Comparison of ENCODE assay signal across 8 cellular contexts in genomic region chr6:37516076-37516919, GRCh38. TPM values are rescaled to one million over a fixed set of nuclear protein-coding genes. Genes with fewer than 3 reads are reported as not detected.
DNase-seq lines count a peak whose midpoint lies in the region; ATAC-seq and TF ChIP-seq lines count a peak whose summit lies in the region.

No MANE protein-coding gene starts in this region.

- H3K4me1 Mint-ChIP-seq in mesothelial cell of epicardium: peaks cover 46% of the 10 kb centered on the region
- peaks cover 87% of the 10 kb centered on the region for H3K4me1 Mint-ChIP-seq in stimulated activated effector memory CD8-positive, alpha-beta T cell treated with anti-CD3 and anti-CD28 coated beads, Interleukin-12 subunit alpha, Interleukin-12 subunit beta, amount 100 ng/mL, for 72 hours

- peak overlapping the region in 9 of 11 experiments; percentile 54 to 85 (median 81); a peak in 18 of 22 replicates for H3K9ac ChIP-seq in BLaER1 treated with 17β-estradiol and CSF1 and Interleukin-3, amounts not matched to agents 10 nM and 100 nM

- H3K4me1 ChIP-seq in BLaER1 treated with 17β-estradiol and CSF1 and Interleukin-3, amounts not matched to agents 10 nM and 100 nM: peaks cover 71 to 100% (median 95%) of the 10 kb centered on the region in 10 experiments

- H3K27ac Mint-ChIP-seq in mesothelial cell of epicardium: peak overlapping the region; percentile 64
- H3K27ac Mint-ChIP-seq in stimulated activated effector memory CD8-positive, alpha-beta T cell treated with anti-CD3 and anti-CD28 coated beads, Interleukin-12 subunit alpha, Interleukin-12 subunit beta, amount 100 ng/mL, for 72 hours: peak overlapping the region; percentile 93

- peaks cover 0 to 4% (median 0%) of the 10 kb centered on the region in 11 experiments; a peak in 3 of 22 replicates for H4K20me1 ChIP-seq in BLaER1 treated with 17β-estradiol and CSF1 and Interleukin-3, amounts not matched to agents 10 nM and 100 nM

- H3K36me3 ChIP-seq in BLaER1 treated with 17β-estradiol and CSF1 and Interleukin-3, amounts not matched to agents 10 nM and 100 nM: no peaks in the 10 kb centered on the region

- peak overlapping the region; percentile 70 to 99 (median 96) for H3K4me2 ChIP-seq in BLaER1 treated with 17β-estradiol and CSF1 and Interleukin-3, amounts not matched to agents 10 nM and 100 nM

- H3K36me3 Mint-ChIP-seq in mesothelial cell of epicardium: no peaks in the 10 kb centered on the region
- peaks cover 11% of the 10 kb centered on the region for H3K36me3 Mint-ChIP-seq in stimulated activated effector memory CD8-positive, alpha-beta T cell treated with anti-CD3 and anti-CD28 coated beads, Interleukin-12 subunit alpha, Interleukin-12 subunit beta, amount 100 ng/mL, for 72 hours

- TF ChIP-seq POLR2A in NB4 (IDR thresholded peaks at IDR 0.05; ENCODE audit: extremely low read depth, insufficient read length): no peak

- peak overlapping the region in 8 of 10 experiments; percentile 24 to 53 (median 52); a peak in 15 of 20 replicates for H3K4me3 ChIP-seq in BLaER1 treated with 17β-estradiol and CSF1 and Interleukin-3, amounts not matched to agents 10 nM and 100 nM
- no peak overlapping the region for H3K4me3 ChIP-seq in NB4 (ENCODE audit: low read depth, low read length)

- TF ChIP-seq CTCF in NB4 (IDR thresholded peaks at IDR 0.05; ENCODE audit: low read depth, low read length) (no peak), mesothelial cell of epicardium (IDR thresholded peaks at IDR 0.05; ENCODE audit: unreplicated experiment) (no peak)

- H3K27me3 ChIP-seq in BLaER1 treated with 17β-estradiol and CSF1 and Interleukin-3, amounts not matched to agents 10 nM and 100 nM: no peaks in the 10 kb centered on the region

- H3K9me3 Mint-ChIP-seq in mesothelial cell of epicardium: no peaks in the 10 kb centered on the region
- H3K9me3 Mint-ChIP-seq in stimulated activated effector memory CD8-positive, alpha-beta T cell treated with anti-CD3 and anti-CD28 coated beads, Interleukin-12 subunit alpha, Interleukin-12 subunit beta, amount 100 ng/mL, for 72 hours: no peaks in the 10 kb centered on the region

- peaks cover 32% of the 10 kb centered on the region for H3K27me3 Mint-ChIP-seq in mesothelial cell of epicardium (ENCODE audit: low read depth)

- H3K27ac ChIP-seq in BLaER1 treated with 17β-estradiol and CSF1 and Interleukin-3, amounts not matched to agents 10 nM and 100 nM: peak overlapping the region in 9 of 11 experiments; percentile 76 to 96 (median 87); a peak in 18 of 22 replicates

- H3K9me3 ChIP-seq in BLaER1 treated with 17β-estradiol and CSF1 and Interleukin-3, amounts not matched to agents 10 nM and 100 nM (replicated peaks in 1 of 11): peaks cover 0 to 8% (median 6%) of the 10 kb centered on the region in 11 experiments; a peak in 10 of 22 replicates

- H3K4me3 Mint-ChIP-seq in mesothelial cell of epicardium: no peak overlapping the region
- peak overlapping the region; percentile 75 for H3K4me3 Mint-ChIP-seq in stimulated activated effector memory CD8-positive, alpha-beta T cell treated with anti-CD3 and anti-CD28 coated beads, Interleukin-12 subunit alpha, Interleukin-12 subunit beta, amount 100 ng/mL, for 72 hours

- peak; percentile 80 for ATAC-seq in GM19463 (IDR thresholded peaks at IDR 0.05; ENCODE audit: unreplicated experiment)
- peak; percentile 83 for ATAC-seq in stimulated activated effector memory CD8-positive, alpha-beta T cell treated with anti-CD3 and anti-CD28 coated beads, Interleukin-12 subunit alpha, Interleukin-12 subunit beta, amount 100 ng/mL, for 72 hours
- ATAC-seq in HG03159 (IDR thresholded peaks at IDR 0.05; ENCODE audit: unreplicated experiment): no peak

- DNase-seq in NB4 (ENCODE audit: low read depth) (peak; percentile 58), T-helper 2 cell (peak; percentile 80 to 98 (median 93)), amygdala (lab: John Stamatoyannopoulos, UW) (peak in 44 of 56 donors; percentile 6 to 74 (median 42)), mesothelial cell of epicardium (ENCODE audit: low spot score in 2 of 2, unreplicated experiment in 2 of 2) (peak in 1 of 2 experiments; percentile 63)
- DNase-seq in stimulated activated effector memory CD8-positive, alpha-beta T cell treated with anti-CD3 and anti-CD28 coated beads, Interleukin-12 subunit alpha, Interleukin-12 subunit beta, amount 100 ng/mL, for 72 hours (ENCODE audit: low spot score in 2 of 2): peak; percentile 56 to 89

RNA-seq across cellular contexts. Expression of gene CCDC167, which starts 16.6 kb away (rescaled TPM):
- total RNA-seq in mesothelial cell of epicardium: 23.8 to 26.0 TPM (median 24.8 TPM) in 3 replicates
